In the genomic region with DNA sequence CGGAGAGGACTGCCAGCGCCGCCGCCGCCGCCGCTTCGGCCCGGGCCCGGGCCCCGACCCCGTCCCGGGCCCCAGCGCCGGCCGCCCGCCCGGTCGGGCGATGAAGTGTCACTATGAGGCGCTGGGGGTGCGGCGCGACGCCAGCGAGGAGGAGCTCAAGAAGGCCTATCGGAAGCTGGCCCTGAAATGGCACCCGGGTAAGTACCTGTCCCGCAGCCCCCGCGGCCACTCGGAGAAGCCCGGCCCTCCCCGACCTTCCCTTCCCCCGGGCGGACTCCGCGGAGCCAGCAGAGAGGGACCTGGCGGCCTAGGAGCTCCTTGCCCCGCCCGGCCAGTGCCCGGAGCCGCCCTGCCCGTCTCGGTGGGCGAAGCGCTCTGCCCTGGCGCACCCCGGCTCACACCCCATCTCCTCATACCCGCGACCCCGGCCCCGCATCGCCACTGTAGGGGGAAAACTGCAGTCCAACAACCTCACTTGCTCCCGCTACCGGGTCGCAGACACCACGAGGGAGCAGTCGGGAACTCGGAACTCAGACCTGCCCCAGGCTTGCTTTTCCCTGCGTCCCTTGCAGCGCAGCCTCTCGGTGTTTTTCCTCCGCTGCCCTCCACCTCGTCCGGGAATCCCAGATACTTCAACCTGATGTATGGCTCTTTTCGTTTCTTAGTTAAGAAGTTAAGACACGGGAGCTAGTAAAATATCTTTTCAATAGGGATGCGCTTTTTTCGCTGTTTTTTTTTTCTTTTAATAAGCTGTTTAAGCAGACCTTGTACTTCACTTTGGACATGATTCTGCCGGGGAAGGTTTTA, we compare ENCODE assay signal across 8 cellular contexts. TPM values are rescaled to one million over a fixed set of nuclear protein-coding genes. Genes with fewer than 3 reads are reported as not detected.
DNase-seq lines count a peak whose midpoint lies in the region; ATAC-seq, FAIRE-seq and TF ChIP-seq lines count a peak whose summit lies in the region.

No MANE protein-coding gene starts in this region.

- no peaks in the 10 kb centered on the region for H3K9me3 ChIP-seq in upper lobe of right lung

- H3K27me3 ChIP-seq in upper lobe of right lung, result no peaks in the 10 kb centered on the region

- ATAC-seq in HG02642 (IDR thresholded peaks at IDR 0.05; ENCODE audit: poor library complexity, unreplicated experiment), result peak; percentile 80
- ATAC-seq in left cardiac atrium, result peak; percentile 71 to 73
- ATAC-seq in upper lobe of right lung, result peak; percentile 85

- TF ChIP-seq CTCF in upper lobe of right lung (IDR thresholded peaks at IDR 0.05), result no peak

- intact Hi-C loops in left cardiac atrium (cut with DNase I) (no loop called here), posterior vena cava (cut with DNase I) (no loop called here), upper lobe of right lung (cut with DNase I) (no loop called here)

- 0 to 1% (median 0%) methylated on average over 50 to 71 of the region's 71 CpGs for WGBS in adipose tissue, 3 donors

- H3K4me1 ChIP-seq in upper lobe of right lung, result peaks cover 23% of the 10 kb centered on the region

- peak overlapping the region; percentile 78 for H3K27ac ChIP-seq in adipose tissue (ENCODE audit: low read depth, low read length)
- H3K27ac ChIP-seq in upper lobe of right lung, result peak overlapping the region; percentile 94

- peak; percentile 57 for FAIRE-seq in GM12892 (lab: Jason Lieb, UNC)

- TF ChIP-seq POLR2A in GM12892 (IDR thresholded peaks at IDR 0.05; ENCODE audit: low read depth, low read length), result peak; percentile 71; the same call in 1 of the 2 replicates

- peak overlapping the region; percentile 75 for H3K4me3 ChIP-seq in upper lobe of right lung

- peak; percentile 75 for DNase-seq in GM12892 (ENCODE audit: insufficient read length)
- DNase-seq in NCI-H1092 treated with DMSO at 0.1 percent for 48 hours (lab: John Stamatoyannopoulos, UW), result peak; percentile 67
- peak; percentile 82 for DNase-seq in SW480 (ENCODE audit: low spot score)
- DNase-seq in left cardiac atrium, result peak; percentile 93
- peak; percentile 96 for DNase-seq in posterior vena cava (ENCODE audit: low spot score)
- DNase-seq in upper lobe of right lung, result peak; percentile 97

- H3K36me3 ChIP-seq in upper lobe of right lung, result peaks cover 19% of the 10 kb centered on the region

RNA-seq across cellular contexts. Expression of a gene that starts 0.6 kb away (rescaled TPM):
- 47.6 TPM for polyA plus RNA-seq in GM12892 (2012; ENCODE audit: missing spikeins)
- polyA plus RNA-seq in adipose tissue, result 10 to 100 TPM; 21.5 to 22.5 (median 22.1) TPM
- total RNA-seq in left cardiac atrium (10 to 100 TPM; 51.7 to 62.1 TPM), posterior vena cava (10 to 100 TPM; 49.3 to 59.0 TPM), upper lobe of right lung (57.7 TPM)

RNA-seq across cellular contexts. Expression of a gene that starts 14.4 kb away (rescaled TPM):
- polyA plus RNA-seq in GM12892 (2012; ENCODE audit: missing spikeins), result 51.0 TPM
- 10 to 100 TPM in 2 of 3 donors, 1 to 10 TPM in 1; 7.0 to 27.2 (median 25.3) TPM for polyA plus RNA-seq in adipose tissue
- total RNA-seq in left cardiac atrium (10 to 100 TPM; 13.4 to 22.6 TPM), posterior vena cava (10 to 100 TPM; 20.4 to 24.8 TPM), upper lobe of right lung (19.8 TPM)

RNA-seq across cellular contexts. Expression of a gene that starts 14.6 kb away (rescaled TPM):
- polyA plus RNA-seq in GM12892 (2012; ENCODE audit: missing spikeins), result 26.4 TPM
- 10 to 100 TPM in 2 of 3 donors, 1 to 10 TPM in 1; 6.3 to 15.7 (median 12.0) TPM for polyA plus RNA-seq in adipose tissue
- total RNA-seq in left cardiac atrium (10 to 100 TPM; 23.6 to 27.3 TPM), posterior vena cava (10 to 100 TPM; 15.8 to 18.2 TPM), upper lobe of right lung (29.1 TPM)

Comparison
In these comparisons a context has a peak if more than half of its experiments do, and no peak if none do; other contexts are left out.
1. Peak in every context shown above with its lines: DNase-seq, ATAC-seq, H3K4me3 ChIP-seq and H3K27ac ChIP-seq.